In the genomic region with DNA sequence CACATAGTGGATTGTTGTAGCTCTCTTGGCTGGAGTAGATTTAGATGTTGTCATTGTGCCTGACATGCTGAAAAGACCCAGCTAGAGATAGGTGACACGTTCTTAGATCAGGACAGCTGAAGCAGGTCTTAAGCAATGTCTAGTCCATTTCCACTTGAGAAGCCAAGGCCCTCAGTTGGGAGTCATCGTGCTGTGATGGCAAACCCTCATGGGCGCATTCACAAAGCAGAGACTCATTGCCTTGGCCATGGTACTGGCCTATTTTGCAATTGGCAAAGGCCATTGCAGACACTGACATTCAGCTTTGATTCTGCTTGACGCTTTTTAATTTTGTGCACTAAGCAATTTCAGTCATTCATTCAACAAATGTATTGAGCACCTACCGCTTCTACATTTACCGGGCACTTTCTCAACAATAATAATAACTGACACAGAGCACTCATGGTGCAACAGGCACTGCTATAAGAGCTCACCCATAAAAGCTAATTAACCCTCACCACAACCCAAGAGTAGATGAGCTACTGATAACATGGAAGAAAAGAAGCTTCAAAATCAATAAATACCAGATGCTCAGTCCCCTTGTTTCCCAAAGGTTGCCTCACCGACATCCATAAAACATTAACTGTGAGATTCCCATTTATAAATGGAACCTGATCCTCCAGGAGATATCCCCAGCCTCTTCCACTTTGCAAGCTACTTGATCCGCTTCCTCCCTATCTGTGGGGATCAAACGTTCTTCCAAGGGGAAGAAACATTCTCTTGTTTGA, we compare ENCODE assay signal across 19 cellular contexts.
A peak's percentile ranks its signal among the peaks of the same experiment; 100 is the strongest.
DNase-seq lines count a peak whose midpoint lies in the region; FAIRE-seq and TF ChIP-seq lines count a peak whose summit lies in the region.
"Had no signal": no experiment of that assay in that cellular context is flagged by ENCODE, and none has a peak within 500 bp of the region (broad histone marks: within the 10 kb centered on the region; RNA-seq: fewer than 3 reads in every experiment).

No MANE protein-coding gene starts in this region.

- no peak overlapping the region for H3K9ac ChIP-seq in GM23248

- peaks cover 10% of the 10 kb centered on the region for H3K9me3 Mint-ChIP-seq in glutamatergic neuron (ENCODE audit: unreplicated experiment)

- H3K9me3 ChIP-seq in GM23248 (ENCODE audit: low read depth) = no peaks in the 10 kb centered on the region
- H3K9me3 ChIP-seq: BE2C had no signal

- no peak for FAIRE-seq in GM12892 (lab: Jason Lieb, UNC)
- FAIRE-seq: A204.1, K562 had no signal

- H3K36me3 Mint-ChIP-seq in glutamatergic neuron (ENCODE audit: unreplicated experiment) = peaks cover 12% of the 10 kb centered on the region
- H3K36me3 Mint-ChIP-seq: CD4-positive, CD25-positive, alpha-beta regulatory T cell had no signal

- peak overlapping the region; percentile 26 for H3K4me3 Mint-ChIP-seq in glutamatergic neuron (ENCODE audit: unreplicated experiment)
- H3K4me3 Mint-ChIP-seq: CD4-positive, CD25-positive, alpha-beta regulatory T cell had no signal

- no peaks in the 10 kb centered on the region for H3K79me2 ChIP-seq in GM23248 (ENCODE audit: insufficient read depth)

- H3K9me2 ChIP-seq in GM23248 (ENCODE audit: insufficient read depth) = no peaks in the 10 kb centered on the region

- TF ChIP-seq CTCF in glutamatergic neuron (IDR thresholded peaks at IDR 0.05; ENCODE audit: partially characterized antibody, unreplicated experiment) = no peak
- no peak for TF ChIP-seq CTCF in RWPE1 (conservative IDR thresholded peaks at IDR 0.05; ENCODE audit: low read depth)

- DNase-seq in NCI-H187 treated with DMSO at 0.1 percent for 48 hours (lab: John Stamatoyannopoulos, UW) (peak; percentile 31), NCI-H187 (lab: John Stamatoyannopoulos, UW) (no peak), GM23248 (peak; percentile 20), NCI-H2171 treated with DMSO at 0.1 percent for 48 hours (lab: John Stamatoyannopoulos, UW) (peak; percentile 98), glutamatergic neuron (no peak), RWPE1 (ENCODE audit: low spot score) (no peak), GM12892 (ENCODE audit: insufficient read length) (no peak)
- DNase-seq in stimulated activated CD4-positive, alpha-beta T cell treated with anti-CD3 and anti-CD28 coated beads, Interleukin-12 subunit alpha, Interleukin-12 subunit beta, amount 100 ng/mL, for 4 hours = no peak
- DNase-seq: BE2C; CD4-positive, CD25-positive, alpha-beta regulatory T cell; DMS79; H7; NCI-H1417 treated with DMSO at 0.1 percent for 48 hours; NCI-H2081; NCI-H446; NCI-H526 treated with DMSO at 0.1 percent for 48 hours; SHP77 treated with DMSO at 0.1 percent for 48 hours had no signal

- H4K20me1 ChIP-seq in GM23248 (ENCODE audit: insufficient read depth) = no peaks in the 10 kb centered on the region

- TF ChIP-seq POLR2A in GM12892 (IDR thresholded peaks at IDR 0.05; ENCODE audit: low read depth, low read length) = no peak

- H3K36me3 ChIP-seq in GM23248 (ENCODE audit: low read depth) = no peaks in the 10 kb centered on the region
- H3K36me3 ChIP-seq: BE2C had no signal

- H3K4me2 ChIP-seq in GM23248 (ENCODE audit: unreplicated experiment) = no peak overlapping the region

- peaks cover 13% of the 10 kb centered on the region for H3K27me3 Mint-ChIP-seq in glutamatergic neuron (ENCODE audit: unreplicated experiment)

- in situ Hi-C loops in GM23248 (cut with MboI) = no loop called here

- H3F3A ChIP-seq in GM23248 (ENCODE audit: insufficient read depth) = no peaks in the 10 kb centered on the region

- H3K27ac ChIP-seq in GM23248 (no peak overlapping the region), RWPE1 (no peak overlapping the region)

- H3K4me3 ChIP-seq in GM23248 = no peak overlapping the region
- H3K4me3 ChIP-seq: K562 had no signal

- H2AFZ ChIP-seq in GM23248 = no peak overlapping the region

- peaks cover 3% of the 10 kb centered on the region; the same call in 1 of the 2 replicates for H3K4me1 ChIP-seq in GM23248 (ENCODE audit: insufficient read depth)

- peak overlapping the region; percentile 38 for H3K27ac Mint-ChIP-seq in glutamatergic neuron (ENCODE audit: unreplicated experiment)
- H3K27ac Mint-ChIP-seq: CD4-positive, CD25-positive, alpha-beta regulatory T cell had no signal

- POLR2A ChIA-PET in RWPE1 (lab: Yijun Ruan, JAX; ENCODE audit: low non-redundant PET) = no interaction called here

- H3K4me1 Mint-ChIP-seq in glutamatergic neuron (ENCODE audit: low read depth, unreplicated experiment) = peaks cover 16% of the 10 kb centered on the region
- H3K4me1 Mint-ChIP-seq: CD4-positive, CD25-positive, alpha-beta regulatory T cell had no signal

- WGBS in GM23248 (ENCODE audit: low coverage in 1 of 2, low lambda C conversion rate in 2 of 2, missing lambda C conversion rate in 2 of 2), 2 experiments = 16 to 18% methylated on average over 9 of the region's 9 CpGs

- CTCF ChIA-PET in RWPE1 (lab: Yijun Ruan, JAX) = interaction anchor here (0.6 kb wide), 1 partner anchor 273 kb away, joined by 3 read pairs; no protein-coding TSS in a partner anchor

- H3K27me3 ChIP-seq in GM23248 (replicated peaks; ENCODE audit: insufficient read depth) = peaks cover 45% of the 10 kb centered on the region
- H3K27me3 ChIP-seq: BE2C had no signal

Comparison
In these comparisons a context has a peak if more than half of its experiments do, and no peak if none do; other contexts are left out.
1. DNase-seq: peak in NCI-H187 treated with DMSO at 0.1 percent for 48 hours (single experiment), GM23248 (single experiment) and NCI-H2171 treated with DMSO at 0.1 percent for 48 hours (single experiment); none in NCI-H187 (0 of 2), glutamatergic neuron (single experiment), RWPE1 (single experiment), GM12892 (single experiment) and stimulated activated CD4-positive, alpha-beta T cell treated with anti-CD3 and anti-CD28 coated beads, Interleukin-12 subunit alpha, Interleukin-12 subunit beta, amount 100 ng/mL, for 4 hours (single experiment).